34 cellular contexts compared by ENCODE assay signal in the genomic region with DNA sequence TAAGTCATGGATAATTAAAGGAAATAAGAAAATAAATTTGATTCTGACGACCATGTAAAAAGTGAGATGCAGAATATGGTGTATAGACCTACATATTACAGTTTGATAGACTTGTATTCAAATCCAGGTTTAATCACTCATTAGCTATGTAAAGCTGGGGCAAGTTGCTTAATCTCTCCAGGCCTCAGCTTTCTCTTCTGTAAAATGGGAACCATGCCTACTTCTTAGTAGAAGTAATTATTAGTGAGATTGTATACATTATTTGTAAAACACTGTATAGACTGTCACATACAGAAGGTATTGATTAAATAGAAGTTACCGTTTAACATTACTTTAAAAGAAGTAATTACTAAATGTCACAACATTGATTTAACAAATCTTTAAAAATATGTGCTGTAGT.
"Had no signal": no experiment of that assay in that cellular context is flagged by ENCODE, and none has a peak within 500 bp of the region (broad histone marks: within the 10 kb centered on the region; RNA-seq: fewer than 3 reads in every experiment).

No MANE protein-coding gene starts in this region.

- H3K27ac ChIP-seq: adrenal gland, ascending aorta, body of pancreas, brain microvascular endothelial cell, breast epithelium, cardiac muscle cell had no signal

- H3K4me3 ChIP-seq: adrenal gland, ascending aorta, body of pancreas, breast epithelium, cardiac muscle cell had no signal

- H3K9me3 ChIP-seq: adrenal gland, ascending aorta, body of pancreas, breast epithelium had no signal

- FAIRE-seq: astrocyte, bronchial epithelial cell had no signal

- DNase-seq: activated effector memory CD4-positive, alpha-beta T cell treated with anti-CD3 and anti-CD28 coated beads, Interleukin-2, amount 50 U/mL, for 16 hours; activated effector memory CD4-positive, alpha-beta T cell treated with Interleukin-2 at 50 U/mL for 16 hours; activated gamma-delta T cell; activated gamma-delta T cell treated with Interleukin-2 at 50 U/mL for 16 hours; activated naive CD4-positive, alpha-beta T cell; activated naive CD4-positive, alpha-beta T cell treated with anti-CD3 and anti-CD28 coated beads for 36 hours; activated naive CD4-positive, alpha-beta T cell treated with anti-CD3 and anti-CD28 coated beads, Interleukin-2, amount 10 ng/mL, durations not matched to agents 7 days and 5 days; activated naive CD4-positive, alpha-beta T cell treated with anti-CD3 and anti-CD28 coated beads, Interleukin-2, amount 50 U/mL, for 16 hours; activated naive CD4-positive, alpha-beta T cell treated with Interleukin-2 at 50 U/mL for 16 hours; activated naive CD8-positive, alpha-beta T cell treated with anti-CD3 and anti-CD28 coated beads for 36 hours; activated naive CD8-positive, alpha-beta T cell treated with anti-CD3 and anti-CD28 coated beads, Interleukin-2, amount 10 ng/mL, durations not matched to agents 7 days and 5 days; activated naive CD8-positive, alpha-beta T cell treated with anti-CD3 and anti-CD28 coated beads, Interleukin-2, amount 50 U/mL, for 24 hours; activated T-cell treated with anti-CD3 and anti-CD28 coated beads, Interleukin-2, amount 50 U/mL, for 1 hour; activated T-cell treated with anti-CD3 and anti-CD28 coated beads, Interleukin-2, amount 50 U/mL, for 24 hours; activated T-cell treated with anti-CD3 and anti-CD28 coated beads, Interleukin-2, amount 50 U/mL, for 4 hours; activated T-cell treated with anti-CD3 and anti-CD28 coated beads, Interleukin-2, amount 50 U/mL, for 48 hours; activated T-cell treated with anti-CD3 and anti-CD28 coated beads, Interleukin-2, amount 50 U/mL, for 72 hours; adrenal gland; amniotic stem cell; amygdala; anterior cingulate cortex; aorta; body of pancreas; brain microvascular endothelial cell; caudate nucleus; central memory CD4-positive, alpha-beta T cell; cerebellar nuclear complex had no signal

- H3K27me3 ChIP-seq: adrenal gland, ascending aorta, body of pancreas, brain microvascular endothelial cell, breast epithelium, cardiac muscle cell had no signal

- ATAC-seq: activated naive CD4-positive, alpha-beta T cell treated with anti-CD3 and anti-CD28 coated beads, Interleukin-2, amount 50 U/mL, for 72 hours; activated naive CD8-positive, alpha-beta T cell treated with anti-CD3 and anti-CD28 coated beads, Interleukin-2, amount 50 U/mL, for 24 hours; activated T-cell treated with anti-CD3 and anti-CD28 coated beads, Interleukin-2, amount 50 U/mL, for 4 hours; activated T-cell treated with anti-CD3 and anti-CD28 coated beads, Interleukin-2, amount 50 U/mL, for 72 hours; activated T-helper 17 cell treated with anti-CD3 and anti-CD28 coated beads, Interleukin-2, amount 50 U/mL, for 72 hours; body of pancreas had no signal

- H3K36me3 ChIP-seq: adrenal gland, ascending aorta, brain microvascular endothelial cell, breast epithelium, cardiac muscle cell had no signal

- H3K4me1 ChIP-seq: adrenal gland, ascending aorta, body of pancreas, breast epithelium had no signal
